ENCODE assay signal across 1 cellular context in genomic region chr20:57527728-57528127, GRCh38.
TF ChIP-seq lines count a peak whose summit lies in the region.

No MANE protein-coding gene starts in this region.

TF ChIP-seq in HepG2, 621 proteins besides CTCF, POLR2A, EP300 and RAD21 (continued from another document and continues in another):
- TF ChIP-seq MXD4 (CRISPR knock-in tag; IDR thresholded peaks at IDR 0.05), result no peak
- TF ChIP-seq ARNT2 (CRISPR knock-in tag; IDR thresholded peaks at IDR 0.05; ENCODE audit: low read depth), result no peak
- TF ChIP-seq MLXIP (CRISPR knock-in tag; IDR thresholded peaks at IDR 0.05; ENCODE audit: borderline replicate concordance), result no peak
- no peak for TF ChIP-seq ZFP91 (CRISPR knock-in tag; IDR thresholded peaks at IDR 0.05; ENCODE audit: borderline replicate concordance)
- TF ChIP-seq GZF1 (CRISPR knock-in tag; IDR thresholded peaks at IDR 0.05), result no peak
- TF ChIP-seq RFX5 (IDR thresholded peaks at IDR 0.05; ENCODE audit: low read depth, low read length), result no peak
- no peak for TF ChIP-seq ZNF607 (CRISPR knock-in tag; IDR thresholded peaks at IDR 0.05; ENCODE audit: borderline replicate concordance)
- no peak for TF ChIP-seq ZBTB7A (CRISPR knock-in tag; IDR thresholded peaks at IDR 0.05)
- TF ChIP-seq PITX1 (CRISPR knock-in tag; IDR thresholded peaks at IDR 0.05), result peak; percentile 66; the same call in 1 of the 2 replicates
- no peak for TF ChIP-seq HOXA9 (CRISPR knock-in tag; IDR thresholded peaks at IDR 0.05; ENCODE audit: borderline replicate concordance)
- no peak for TF ChIP-seq SOX6 (IDR thresholded peaks at IDR 0.05)
- TF ChIP-seq SOX6 (CRISPR knock-in tag; IDR thresholded peaks at IDR 0.05), result peak; percentile 96
- TF ChIP-seq CEBPB (IDR thresholded peaks at IDR 0.05; ENCODE audit: borderline replicate concordance, low read depth, low read length), result peak; percentile 60; the same call in 1 of the 2 replicates
- peak; percentile 59; the same call in 1 of the 2 replicates for TF ChIP-seq THAP11 (CRISPR knock-in tag; IDR thresholded peaks at IDR 0.05)
- TF ChIP-seq ZBTB10 (CRISPR knock-in tag; IDR thresholded peaks at IDR 0.05; ENCODE audit: borderline replicate concordance), result peak; percentile 75; the same call in 1 of the 2 replicates
- TF ChIP-seq HNF1A (IDR thresholded peaks at IDR 0.05; ENCODE audit: low read depth), result no peak
- TF ChIP-seq HNF1A (CRISPR knock-in tag; IDR thresholded peaks at IDR 0.05; ENCODE audit: borderline replicate concordance), result no peak
- TF ChIP-seq SRSF4 (IDR thresholded peaks at IDR 0.05; ENCODE audit: low read depth, low read length, poor library complexity, severe bottlenecking), result no peak
- TF ChIP-seq FOXP4 (CRISPR knock-in tag; IDR thresholded peaks at IDR 0.05), result 0 out of 2 replicates have a peak, but pooled peaks have one; percentile 15
- no peak for TF ChIP-seq ZNF558 (CRISPR knock-in tag; IDR thresholded peaks at IDR 0.05; ENCODE audit: borderline replicate concordance)
- peak; percentile 78 for TF ChIP-seq BCL6 (CRISPR knock-in tag; IDR thresholded peaks at IDR 0.05)
- TF ChIP-seq ZNF230 (CRISPR knock-in tag; IDR thresholded peaks at IDR 0.05), result no peak
- TF ChIP-seq NR2C2 (CRISPR knock-in tag; IDR thresholded peaks at IDR 0.05; ENCODE audit: borderline replicate concordance), result peak; percentile 51; the same call in 1 of the 2 replicates
- TF ChIP-seq MZF1 (CRISPR knock-in tag; IDR thresholded peaks at IDR 0.05; ENCODE audit: borderline replicate concordance), result no peak
- TF ChIP-seq ATF2 (CRISPR knock-in tag; IDR thresholded peaks at IDR 0.05), result no peak
- peak; percentile 37; the same call in 1 of the 2 replicates for TF ChIP-seq SALL1 (CRISPR knock-in tag; IDR thresholded peaks at IDR 0.05)
- TF ChIP-seq ZNF687 (CRISPR knock-in tag; IDR thresholded peaks at IDR 0.05), result no peak
- TF ChIP-seq NCOA5 (CRISPR knock-in tag; IDR thresholded peaks at IDR 0.05), result no peak
- TF ChIP-seq SMAD3 (CRISPR knock-in tag; IDR thresholded peaks at IDR 0.05), result peak; percentile 56; the same call in 1 of the 2 replicates
- TF ChIP-seq ZNF761 (CRISPR knock-in tag; conservative IDR thresholded peaks at IDR 0.05), result no peak
- TF ChIP-seq MNT (IDR thresholded peaks at IDR 0.05), result no peak
